20 cellular contexts compared by ENCODE assay signal in the genomic region with DNA sequence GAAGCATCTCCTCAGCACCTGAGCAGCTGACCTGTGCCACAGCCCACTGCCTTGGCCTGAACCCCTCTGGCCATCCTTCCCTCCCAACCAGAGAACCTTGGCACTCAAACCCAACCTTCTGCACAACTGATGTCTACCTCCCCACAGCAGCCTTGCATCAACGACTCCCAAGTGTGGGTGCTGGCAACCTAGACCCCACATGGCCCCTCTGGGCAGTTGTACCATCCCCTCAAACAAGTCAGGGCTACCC. TPM values are rescaled to one million over a fixed set of nuclear protein-coding genes. Genes with fewer than 3 reads are reported as not detected.
DNase-seq lines count a peak whose midpoint lies in the region; ATAC-seq and TF ChIP-seq lines count a peak whose summit lies in the region.
"Had no signal": no experiment of that assay in that cellular context is flagged by ENCODE, and none has a peak within 500 bp of the region (broad histone marks: within the 10 kb centered on the region; RNA-seq: fewer than 3 reads in every experiment).

No MANE protein-coding gene starts in this region.

- no peak overlapping the region; a peak in 1 of 4 replicates for H4K8ac ChIP-seq in IMR-90 (ENCODE audit: low read depth in 2 of 2, low read length in 2 of 2)

- H3K23ac ChIP-seq in IMR-90 (ENCODE audit: low read depth, low read length) = no peak overlapping the region

- peak overlapping the region; percentile 90; the same call in 1 of the 2 replicates for H3K4ac ChIP-seq in IMR-90 (ENCODE audit: low read depth, low read length)

- H3K36me3 Mint-ChIP-seq in glutamatergic neuron (ENCODE audit: unreplicated experiment) = no peaks in the 10 kb centered on the region

- H3K4me1 Mint-ChIP-seq in glutamatergic neuron (ENCODE audit: low read depth, unreplicated experiment) = no peaks in the 10 kb centered on the region

- peaks cover 13% of the 10 kb centered on the region for H3K27me3 Mint-ChIP-seq in glutamatergic neuron (ENCODE audit: unreplicated experiment)

- CTCF ChIA-PET in IMR-90 (lab: Yijun Ruan, JAX) = interaction anchor here (0.9 to 1.3 kb wide), 2 partner anchors 12 to 54 kb away, joined by 3 to 5 read pairs; no protein-coding TSS in a partner anchor

- H3K4me3 ChIP-seq in IMR-90 (ENCODE audit: insufficient read depth, low read depth, low read length) (no peak overlapping the region), ascending aorta (no peak overlapping the region)
- H3K4me3 ChIP-seq: HAP-1, Peyer's patch had no signal

- H3K4me1 ChIP-seq in IMR-90 (ENCODE audit: control insufficient read depth, insufficient read depth, low read length) (peaks cover 17% of the 10 kb centered on the region), ascending aorta (peaks cover 33 to 37% of the 10 kb centered on the region in 2 donors)
- H3K4me1 ChIP-seq: HAP-1 had no signal

- no peak overlapping the region for H2AFZ ChIP-seq in IMR-90 (replicated peaks; ENCODE audit: low read length, poor library complexity)

- H2AK5ac ChIP-seq in IMR-90 (ENCODE audit: low read depth, low read length) = peak overlapping the region; percentile 28; the same call in 1 of the 2 replicates

- no CpG with 5 or more reads among the region's 1 CpG for WGBS in IMR-90 (ENCODE audit: extremely low coverage in 2 of 2, insufficient read length in 1 of 2), 2 experiments

- in situ Hi-C loops in IMR-90 (cut with MboI; ENCODE audit: low sequenced_read_pairs) = no loop called here

- H4K20me1 ChIP-seq in IMR-90 (ENCODE audit: insufficient read depth, low read length) = peaks cover 37% of the 10 kb centered on the region

- no peak overlapping the region for H3K4me2 ChIP-seq in IMR-90 (ENCODE audit: low read depth, low read length)

- no peak for TF ChIP-seq CTCF in IMR-90 (conservative IDR thresholded peaks at IDR 0.05; ENCODE audit: low read depth, low read length)
- TF ChIP-seq CTCF in ascending aorta (IDR thresholded peaks at IDR 0.05) = no peak
- no peak for TF ChIP-seq CTCF in glutamatergic neuron (IDR thresholded peaks at IDR 0.05; ENCODE audit: partially characterized antibody, unreplicated experiment)
- no peak for TF ChIP-seq CTCF in GM10266 (IDR thresholded peaks at IDR 0.05; ENCODE audit: control insufficient read depth, insufficient read depth, low read depth, missing control alignments)

- DNase-seq in IMR-90 = no peak
- no peak for DNase-seq in ascending aorta (ENCODE audit: low spot score in 2 of 2)
- no peak for DNase-seq in glutamatergic neuron
- peak; percentile 48 for DNase-seq in posterior vena cava (ENCODE audit: low spot score)
- no peak for DNase-seq in GM10266 (ENCODE audit: extremely low spot score)
- DNase-seq in T1000 (lab: John Stamatoyannopoulos, UW) = no peak
- DNase-seq in nucleus accumbens (lab: John Stamatoyannopoulos, UW) = no peak
- DNase-seq in DMS53 treated with DMSO at 0.1 percent for 48 hours (lab: John Stamatoyannopoulos, UW; ENCODE audit: unreplicated experiment) = no peak
- DNase-seq: ACHN, NCI-H1048, NCI-H1436, NCI-H2171 treated with DMSO at 0.1 percent for 48 hours, NCI-H69, Right ventricle myocardium superior had no signal

- H3K9me1 ChIP-seq in IMR-90 (ENCODE audit: insufficient read depth, low read length) = peaks cover 37% of the 10 kb centered on the region

- no peak for TF ChIP-seq POLR2A in IMR-90 (IDR thresholded peaks at IDR 0.05; ENCODE audit: low read depth, low read length)

- H3K9ac ChIP-seq in IMR-90 (ENCODE audit: low read depth, low read length) = no peak overlapping the region

- peaks cover 4% of the 10 kb centered on the region for H3K9me3 Mint-ChIP-seq in glutamatergic neuron (ENCODE audit: unreplicated experiment)

- POLR2A ChIA-PET in IMR-90 (lab: Charles Lee; ENCODE audit: unreplicated experiment) = interaction anchor here (0.9 kb wide), 1 partner anchor 54 kb away, joined by 5 read pairs; no protein-coding TSS in a partner anchor

- intact Hi-C loops in IMR-90 (cut with micrococcal nuclease) = no loop called here
- intact Hi-C loops in ascending aorta (cut with DNase I) = no loop called here
- intact Hi-C loops in posterior vena cava (cut with DNase I) = no loop called here

- peak overlapping the region; percentile 25 for H3K27ac Mint-ChIP-seq in glutamatergic neuron (ENCODE audit: unreplicated experiment)

- H2BK20ac ChIP-seq in IMR-90 (ENCODE audit: low read depth, low read length) = no peak overlapping the region; the same call in 1 of the 2 replicates

- H3K27me3 ChIP-seq in IMR-90 (ENCODE audit: control insufficient read depth, insufficient read depth, low read length) = no peaks in the 10 kb centered on the region
- H3K27me3 ChIP-seq in ascending aorta = no peaks in the 10 kb centered on the region
- H3K27me3 ChIP-seq: Peyer's patch had no signal

- no peak overlapping the region for H4K91ac ChIP-seq in IMR-90 (ENCODE audit: insufficient read depth, low read depth, low read length)

- no peak overlapping the region for H2BK15ac ChIP-seq in IMR-90 (ENCODE audit: low read depth, low read length)

- H2AK9ac ChIP-seq in IMR-90 (replicated peaks; ENCODE audit: low read depth, low read length, poor library complexity) = no peak overlapping the region

- H3K36me3 ChIP-seq in IMR-90 (ENCODE audit: control insufficient read depth, insufficient read depth, low read length) = peaks cover 27% of the 10 kb centered on the region
- H3K36me3 ChIP-seq in ascending aorta = peaks cover 35 to 36% of the 10 kb centered on the region in 2 donors

- dilution Hi-C loops in IMR-90 (cut with HindIII; ENCODE audit: low sequenced_read_pairs, unreplicated experiment) = no loop called here

- no peak overlapping the region for H3K18ac ChIP-seq in IMR-90 (ENCODE audit: low read depth, low read length)

- H3K56ac ChIP-seq in IMR-90 (ENCODE audit: extremely low read depth, insufficient read depth, low read length) = no peak overlapping the region

- H4K5ac ChIP-seq in IMR-90 (ENCODE audit: low read depth, low read length) = no peak overlapping the region

- no peak for ATAC-seq in IMR-90 (ENCODE audit: low read depth)

- no peak overlapping the region for H3K14ac ChIP-seq in IMR-90 (replicated peaks; ENCODE audit: low read depth, low read length)

- no peak for TF ChIP-seq RAD21 in IMR-90 (IDR thresholded peaks at IDR 0.05; ENCODE audit: low read length)

- 0 out of 2 replicates have a peak overlapping the region, but pooled peaks have one; percentile 10 for H2BK120ac ChIP-seq in IMR-90 (ENCODE audit: low read depth, low read length)

- no peak overlapping the region for H3K4me3 Mint-ChIP-seq in glutamatergic neuron (ENCODE audit: unreplicated experiment)

- H3K27ac ChIP-seq in IMR-90 (ENCODE audit: insufficient read depth, low read length) = no peak overlapping the region
- peak overlapping the region; percentile 30 to 43 for H3K27ac ChIP-seq in ascending aorta
- H3K27ac ChIP-seq: C4-2B, HL-60, Peyer's patch had no signal

- H3K9me3 ChIP-seq in IMR-90 (ENCODE audit: control insufficient read depth, insufficient read depth, low read length) = no peaks in the 10 kb centered on the region
- H3K9me3 ChIP-seq in ascending aorta = no peaks in the 10 kb centered on the region
- H3K9me3 ChIP-seq: HAP-1, Peyer's patch had no signal

- H2BK5ac ChIP-seq in IMR-90 (ENCODE audit: low read depth, low read length, poor library complexity, severe bottlenecking) = no peak overlapping the region

- peaks cover 29 to 65% of the 10 kb centered on the region in 2 experiments for H3K79me1 ChIP-seq in IMR-90 (ENCODE audit: low read depth in 1 of 2, low read length in 2 of 2)

- no TSS peak for BruUV-seq in IMR-90 (replicated peaks; lab: Mats Ljungman, UMichigan)

TF ChIP-seq in IMR-90, 13 proteins besides CTCF, POLR2A, EP300 and RAD21:
- no peak for TF ChIP-seq BHLHE40 (IDR thresholded peaks at IDR 0.05; ENCODE audit: low read depth, low read length)
- no peak for TF ChIP-seq MAFK (IDR thresholded peaks at IDR 0.05; ENCODE audit: low read depth, low read length)
- TF ChIP-seq, protein P1, sequence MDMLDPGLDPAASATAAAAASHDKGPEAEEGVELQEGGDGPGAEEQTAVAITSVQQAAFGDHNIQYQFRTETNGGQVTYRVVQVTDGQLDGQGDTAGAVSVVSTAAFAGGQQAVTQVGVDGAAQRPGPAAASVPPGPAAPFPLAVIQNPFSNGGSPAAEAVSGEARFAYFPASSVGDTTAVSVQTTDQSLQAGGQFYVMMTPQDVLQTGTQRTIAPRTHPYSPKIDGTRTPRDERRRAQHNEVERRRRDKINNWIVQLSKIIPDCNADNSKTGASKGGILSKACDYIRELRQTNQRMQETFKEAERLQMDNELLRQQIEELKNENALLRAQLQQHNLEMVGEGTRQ (IDR thresholded peaks at IDR 0.05; ENCODE audit: low read depth, low read length) = no peak
- no peak for TF ChIP-seq CHD1 (IDR thresholded peaks at IDR 0.05; ENCODE audit: low read depth, low read length)

RNA-seq across cellular contexts. Expression of a gene that starts 10.3 kb away (rescaled TPM):
- total RNA-seq in IMR-90 (2012; rRNA removed) = 60.5 and 67.2 TPM in 2 replicates
- polyA plus RNA-seq in IMR-90 (2012; rRNA removed) = 54.7 and 56.2 TPM in 2 replicates
- polyA plus RNA-seq in IMR-90 (2012; cell fraction: cytosol; rRNA removed) = 20.4 and 38.7 TPM in 2 replicates
- polyA plus RNA-seq in IMR-90 (2012; cell fraction: nucleus; rRNA removed; ENCODE audit: low replicate concordance) = 131 and 144 TPM in 2 replicates
- 113 TPM for total RNA-seq in ascending aorta
- total RNA-seq in glutamatergic neuron (ENCODE audit: unreplicated experiment) = 26.9 TPM
- 10 to 100 TPM; 42.9 to 54.8 TPM for total RNA-seq in posterior vena cava

RNA-seq across cellular contexts. Expression of a gene that starts 19.5 kb away (rescaled TPM):
- not detected in 2 replicates for total RNA-seq in IMR-90 (2012; rRNA removed)
- not detected in 2 replicates for polyA plus RNA-seq in IMR-90 (2012; rRNA removed)
- polyA plus RNA-seq in IMR-90 (2012; cell fraction: cytosol; rRNA removed) = 0.01 TPM in 1 of 2 replicates, not detected in the other
- polyA plus RNA-seq in IMR-90 (2012; cell fraction: nucleus; rRNA removed; ENCODE audit: low replicate concordance) = 0.05 TPM in 1 of 2 replicates, not detected in the other
- not detected for total RNA-seq in ascending aorta
- total RNA-seq in glutamatergic neuron (ENCODE audit: unreplicated experiment) = 0.17 TPM
- total RNA-seq in posterior vena cava = not detected
- total RNA-seq: HT1080 had no signal

RNA-seq across cellular contexts. Expression of a gene that starts 29.4 kb away (rescaled TPM):
- total RNA-seq in IMR-90 (2012; rRNA removed) (4.3 and 9.4 TPM in 2 replicates), ascending aorta (4.4 TPM), glutamatergic neuron (ENCODE audit: unreplicated experiment) (42.4 TPM), posterior vena cava (10 to 100 TPM in 1 of 2 donors, 1 to 10 TPM in 1; 7.5 to 10.0 TPM)
- 3.4 and 4.5 TPM in 2 replicates for polyA plus RNA-seq in IMR-90 (2012; rRNA removed)
- 0.64 and 1.4 TPM in 2 replicates for polyA plus RNA-seq in IMR-90 (2012; cell fraction: cytosol; rRNA removed)
- 1.8 and 7.0 TPM in 2 replicates for polyA plus RNA-seq in IMR-90 (2012; cell fraction: nucleus; rRNA removed; ENCODE audit: low replicate concordance)

RNA-seq across cellular contexts. Expression of a gene that starts 46.4 kb away (rescaled TPM):
- total RNA-seq in IMR-90 (2012; rRNA removed) = under 0.01 TPM in 1 of 2 replicates, not detected in the other
- 0.03 TPM in 1 of 2 replicates, not detected in the other for polyA plus RNA-seq in IMR-90 (2012; rRNA removed)
- polyA plus RNA-seq in IMR-90 (2012; cell fraction: cytosol; rRNA removed) = 0.02 and 0.04 TPM in 2 replicates
- 0.01 TPM in 1 of 2 replicates, not detected in the other for polyA plus RNA-seq in IMR-90 (2012; cell fraction: nucleus; rRNA removed; ENCODE audit: low replicate concordance)
- total RNA-seq in ascending aorta = not detected
- total RNA-seq in glutamatergic neuron (ENCODE audit: unreplicated experiment) = 0.12 TPM
- total RNA-seq in posterior vena cava = not detected
- total RNA-seq: HT1080, MCF 10A had no signal
